ENCODE assay signal across 18 cellular contexts in genomic region chr1:221812905-221813597, GRCh38.
"Had no signal": no experiment of that assay in that cellular context is flagged by ENCODE, and none has a peak within 500 bp of the region (broad histone marks: within the 10 kb centered on the region; RNA-seq: fewer than 3 reads in every experiment).

No MANE protein-coding gene starts in this region.

- H3K9ac ChIP-seq: KMS-11 had no signal

- ATAC-seq: Panc1, PC-3 had no signal

- DNase-seq: Kasumi-1, MM.1S, NCI-H1092 treated with DMSO at 0.1 percent for 48 hours, NCI-H1436 treated with DMSO at 0.1 percent for 48 hours, NCI-H1694, NCI-H187 treated with DMSO at 0.1 percent for 48 hours, NCI-H2171 treated with DMSO at 0.1 percent for 48 hours, NCI-H226, NCI-H446, NCI-H510A, NCI-H524 treated with DMSO at 0.1 percent for 48 hours, NCI-H69, NCI-H774, SHP77 had no signal

- H3K4me2 ChIP-seq: KMS-11 had no signal

- H3K27ac ChIP-seq: KMS-11, RWPE1 had no signal
